1 cellular context compared by ENCODE assay signal in genomic region chr14:31026395-31027096, GRCh38.
TF ChIP-seq lines count a peak whose summit lies in the region.

No MANE protein-coding gene starts in this region.

TF ChIP-seq in HepG2, 621 proteins besides CTCF, POLR2A, EP300 and RAD21 (continued from another document and continues in another):
- TF ChIP-seq ZNF816 (CRISPR knock-in tag; IDR thresholded peaks at IDR 0.05; ENCODE audit: borderline replicate concordance) (peak; percentile 98), ZC3H13 (CRISPR knock-in tag; IDR thresholded peaks at IDR 0.05) (no peak), FOXP4 (CRISPR knock-in tag; IDR thresholded peaks at IDR 0.05) (peak; percentile 47; the same call in 1 of the 2 replicates), FOXM1 (CRISPR knock-in tag; IDR thresholded peaks at IDR 0.05) (no peak; the same call in 1 of the 2 replicates), ISL2 (CRISPR knock-in tag; IDR thresholded peaks at IDR 0.05) (no peak), XBP1 (CRISPR knock-in tag; IDR thresholded peaks at IDR 0.05) (peak; percentile 76; the same call in 1 of the 2 replicates), ZNF232 (CRISPR knock-in tag; IDR thresholded peaks at IDR 0.05; ENCODE audit: borderline replicate concordance) (peak; percentile 88), ZNF678 (CRISPR knock-in tag; IDR thresholded peaks at IDR 0.05) (peak; percentile 55; the same call in 1 of the 2 replicates), HNF4G (IDR thresholded peaks at IDR 0.05; ENCODE audit: borderline replicate concordance, low read depth, low read length) (no peak), HNF4G (CRISPR knock-in tag; IDR thresholded peaks at IDR 0.05; ENCODE audit: borderline replicate concordance, low read depth) (no peak), GPN1 (CRISPR knock-in tag; IDR thresholded peaks at IDR 0.05; ENCODE audit: borderline replicate concordance) (no peak; the same call in none of the 2 replicates), ZNF616 (CRISPR knock-in tag; IDR thresholded peaks at IDR 0.05; ENCODE audit: low read depth) (no peak; the same call in 1 of the 2 replicates), ZNF7 (CRISPR knock-in tag; IDR thresholded peaks at IDR 0.05) (no peak), MATR3 (CRISPR knock-in tag; IDR thresholded peaks at IDR 0.05) (no peak), NCOA1 (CRISPR knock-in tag; IDR thresholded peaks at IDR 0.05) (no peak), TEAD3 (CRISPR knock-in tag; optimal IDR thresholded peaks at IDR 0.05; ENCODE audit: borderline replicate concordance) (peak; percentile 80), ZNF644 (CRISPR knock-in tag; IDR thresholded peaks at IDR 0.05; ENCODE audit: low read depth) (no peak; the same call in 1 of the 2 replicates), ZNF143 (CRISPR knock-in tag; IDR thresholded peaks at IDR 0.05) (peak; percentile 89), ATRX (CRISPR knock-in tag; IDR thresholded peaks at IDR 0.05; ENCODE audit: borderline replicate concordance) (no peak), ZNF3 (CRISPR knock-in tag; IDR thresholded peaks at IDR 0.05) (peak; percentile 72), ARNT2 (CRISPR knock-in tag; IDR thresholded peaks at IDR 0.05; ENCODE audit: low read depth) (no peak), YEATS2 (CRISPR knock-in tag; IDR thresholded peaks at IDR 0.05; ENCODE audit: borderline replicate concordance) (peak; percentile 85), SUZ12 (IDR thresholded peaks at IDR 0.05; ENCODE audit: low read depth, low read length) (peak; percentile 43), ZNF274 (CRISPR knock-in tag; IDR thresholded peaks at IDR 0.05) (peak; percentile 95; the same call in 1 of the 2 replicates), CBX2 (IDR thresholded peaks at IDR 0.05; ENCODE audit: low read depth, low read length) (no peak), CBX2 (CRISPR knock-in tag; IDR thresholded peaks at IDR 0.05; ENCODE audit: low read depth) (0 out of 2 replicates have a peak, but pooled peaks have one; percentile 49), GABPB1 (CRISPR knock-in tag; IDR thresholded peaks at IDR 0.05) (peak; percentile 68), NFE2L1 (CRISPR knock-in tag; IDR thresholded peaks at IDR 0.05; ENCODE audit: borderline replicate concordance) (no peak), KAT2B (IDR thresholded peaks at IDR 0.05; ENCODE audit: borderline replicate concordance, low read depth, low read length) (no peak), SAP130 (CRISPR knock-in tag; IDR thresholded peaks at IDR 0.05; ENCODE audit: low read depth) (peak; percentile 91), ZBTB8A (CRISPR knock-in tag; IDR thresholded peaks at IDR 0.05; ENCODE audit: borderline replicate concordance, low read depth) (no peak), HMGXB3 (CRISPR knock-in tag; IDR thresholded peaks at IDR 0.05; ENCODE audit: borderline replicate concordance) (no peak; the same call in 1 of the 2 replicates), HES4 (CRISPR knock-in tag; IDR thresholded peaks at IDR 0.05; ENCODE audit: borderline replicate concordance) (peak; percentile 89), NCOA2 (CRISPR knock-in tag; IDR thresholded peaks at IDR 0.05) (0 out of 2 replicates have a peak, but pooled peaks have one; percentile 51), ZNF589 (CRISPR knock-in tag; conservative IDR thresholded peaks at IDR 0.05) (no peak), NRL (CRISPR knock-in tag; IDR thresholded peaks at IDR 0.05; ENCODE audit: borderline replicate concordance) (peak; percentile 83; the same call in 1 of the 2 replicates), BCL6 (CRISPR knock-in tag; IDR thresholded peaks at IDR 0.05) (peak; percentile 63; the same call in 1 of the 2 replicates), PLRG1 (conservative IDR thresholded peaks at IDR 0.05) (no peak), SIX1 (CRISPR knock-in tag; IDR thresholded peaks at IDR 0.05; ENCODE audit: borderline replicate concordance) (peak; percentile 87; the same call in 1 of the 2 replicates), SETDB1 (CRISPR knock-in tag; IDR thresholded peaks at IDR 0.05; ENCODE audit: borderline replicate concordance) (no peak), ZNF225 (CRISPR knock-in tag; IDR thresholded peaks at IDR 0.05) (no peak), SIX4 (CRISPR knock-in tag; IDR thresholded peaks at IDR 0.05) (peak; percentile 43), MIXL1 (CRISPR knock-in tag; IDR thresholded peaks at IDR 0.05) (no peak; the same call in 1 of the 2 replicates), MXD3 (CRISPR knock-in tag; IDR thresholded peaks at IDR 0.05) (peak; percentile 22; the same call in 1 of the 2 replicates), ZBTB7A (CRISPR knock-in tag; IDR thresholded peaks at IDR 0.05) (peak; percentile 64; the same call in 1 of the 2 replicates), MXD4 (CRISPR knock-in tag; IDR thresholded peaks at IDR 0.05) (peak; percentile 95), ZBTB4 (CRISPR knock-in tag; IDR thresholded peaks at IDR 0.05; ENCODE audit: borderline replicate concordance) (no peak; the same call in 1 of the 2 replicates)
- TF ChIP-seq, protein P1, sequence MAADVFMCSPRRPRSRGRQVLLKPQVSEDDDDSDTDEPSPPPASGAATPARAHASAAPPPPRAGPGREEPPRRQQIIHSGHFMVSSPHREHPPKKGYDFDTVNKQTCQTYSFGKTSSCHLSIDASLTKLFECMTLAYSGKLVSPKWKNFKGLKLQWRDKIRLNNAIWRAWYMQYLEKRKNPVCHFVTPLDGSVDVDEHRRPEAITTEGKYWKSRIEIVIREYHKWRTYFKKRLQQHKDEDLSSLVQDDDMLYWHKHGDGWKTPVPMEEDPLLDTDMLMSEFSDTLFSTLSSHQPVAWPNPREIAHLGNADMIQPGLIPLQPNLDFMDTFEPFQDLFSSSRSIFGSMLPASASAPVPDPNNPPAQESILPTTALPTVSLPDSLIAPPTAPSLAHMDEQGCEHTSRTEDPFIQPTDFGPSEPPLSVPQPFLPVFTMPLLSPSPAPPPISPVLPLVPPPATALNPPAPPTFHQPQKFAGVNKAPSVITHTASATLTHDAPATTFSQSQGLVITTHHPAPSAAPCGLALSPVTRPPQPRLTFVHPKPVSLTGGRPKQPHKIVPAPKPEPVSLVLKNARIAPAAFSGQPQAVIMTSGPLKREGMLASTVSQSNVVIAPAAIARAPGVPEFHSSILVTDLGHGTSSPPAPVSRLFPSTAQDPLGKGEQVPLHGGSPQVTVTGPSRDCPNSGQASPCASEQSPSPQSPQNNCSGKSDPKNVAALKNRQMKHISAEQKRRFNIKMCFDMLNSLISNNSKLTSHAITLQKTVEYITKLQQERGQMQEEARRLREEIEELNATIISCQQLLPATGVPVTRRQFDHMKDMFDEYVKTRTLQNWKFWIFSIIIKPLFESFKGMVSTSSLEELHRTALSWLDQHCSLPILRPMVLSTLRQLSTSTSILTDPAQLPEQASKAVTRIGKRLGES (CRISPR knock-in tag; IDR thresholded peaks at IDR 0.05; ENCODE audit: borderline replicate concordance), result peak; percentile 53; the same call in 1 of the 2 replicates
- TF ChIP-seq, protein P2, sequence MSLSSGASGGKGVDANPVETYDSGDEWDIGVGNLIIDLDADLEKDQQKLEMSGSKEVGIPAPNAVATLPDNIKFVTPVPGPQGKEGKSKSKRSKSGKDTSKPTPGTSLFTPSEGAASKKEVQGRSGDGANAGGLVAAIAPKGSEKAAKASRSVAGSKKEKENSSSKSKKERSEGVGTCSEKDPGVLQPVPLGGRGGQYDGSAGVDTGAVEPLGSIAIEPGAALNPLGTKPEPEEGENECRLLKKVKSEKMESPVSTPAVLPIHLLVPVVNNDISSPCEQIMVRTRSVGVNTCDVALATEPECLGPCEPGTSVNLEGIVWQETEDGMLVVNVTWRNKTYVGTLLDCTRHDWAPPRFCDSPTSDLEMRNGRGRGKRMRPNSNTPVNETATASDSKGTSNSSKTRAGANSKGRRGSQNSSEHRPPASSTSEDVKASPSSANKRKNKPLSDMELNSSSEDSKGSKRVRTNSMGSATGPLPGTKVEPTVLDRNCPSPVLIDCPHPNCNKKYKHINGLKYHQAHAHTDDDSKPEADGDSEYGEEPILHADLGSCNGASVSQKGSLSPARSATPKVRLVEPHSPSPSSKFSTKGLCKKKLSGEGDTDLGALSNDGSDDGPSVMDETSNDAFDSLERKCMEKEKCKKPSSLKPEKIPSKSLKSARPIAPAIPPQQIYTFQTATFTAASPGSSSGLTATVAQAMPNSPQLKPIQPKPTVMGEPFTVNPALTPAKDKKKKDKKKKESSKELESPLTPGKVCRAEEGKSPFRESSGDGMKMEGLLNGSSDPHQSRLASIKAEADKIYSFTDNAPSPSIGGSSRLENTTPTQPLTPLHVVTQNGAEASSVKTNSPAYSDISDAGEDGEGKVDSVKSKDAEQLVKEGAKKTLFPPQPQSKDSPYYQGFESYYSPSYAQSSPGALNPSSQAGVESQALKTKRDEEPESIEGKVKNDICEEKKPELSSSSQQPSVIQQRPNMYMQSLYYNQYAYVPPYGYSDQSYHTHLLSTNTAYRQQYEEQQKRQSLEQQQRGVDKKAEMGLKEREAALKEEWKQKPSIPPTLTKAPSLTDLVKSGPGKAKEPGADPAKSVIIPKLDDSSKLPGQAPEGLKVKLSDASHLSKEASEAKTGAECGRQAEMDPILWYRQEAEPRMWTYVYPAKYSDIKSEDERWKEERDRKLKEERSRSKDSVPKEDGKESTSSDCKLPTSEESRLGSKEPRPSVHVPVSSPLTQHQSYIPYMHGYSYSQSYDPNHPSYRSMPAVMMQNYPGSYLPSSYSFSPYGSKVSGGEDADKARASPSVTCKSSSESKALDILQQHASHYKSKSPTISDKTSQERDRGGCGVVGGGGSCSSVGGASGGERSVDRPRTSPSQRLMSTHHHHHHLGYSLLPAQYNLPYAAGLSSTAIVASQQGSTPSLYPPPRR (CRISPR knock-in tag; IDR thresholded peaks at IDR 0.05; ENCODE audit: borderline replicate concordance), result peak; percentile 62; the same call in 1 of the 2 replicates
